9 cellular contexts compared by ENCODE assay signal in genomic region chr16:4410335-4411075, GRCh38. TPM values are rescaled to one million over a fixed set of nuclear protein-coding genes. Genes with fewer than 3 reads are reported as not detected.
DNase-seq lines count a peak whose midpoint lies in the region; ATAC-seq lines count a peak whose summit lies in the region.
"Had no signal": no experiment of that assay in that cellular context is flagged by ENCODE, and none has a peak within 500 bp of the region (broad histone marks: within the 10 kb centered on the region; RNA-seq: fewer than 3 reads in every experiment).

No MANE protein-coding gene starts in this region.

- no peak overlapping the region for H3K4me3 ChIP-seq in Jurkat, Clone E6-1 (ENCODE audit: low read length)

- no peak for ATAC-seq in GM19397 (IDR thresholded peaks at IDR 0.05; ENCODE audit: unreplicated experiment)
- no peak for ATAC-seq in GM21381 (IDR thresholded peaks at IDR 0.05; ENCODE audit: unreplicated experiment)
- no peak for ATAC-seq in GM21737 (IDR thresholded peaks at IDR 0.05; ENCODE audit: unreplicated experiment)
- ATAC-seq in GM19328 (IDR thresholded peaks at IDR 0.05; ENCODE audit: unreplicated experiment) = no peak

- DNase-seq in A172 (ENCODE audit: low spot score) (peak; percentile 91), anterior cingulate cortex (lab: John Stamatoyannopoulos, UW) (peak in 43 of 58 donors; percentile 10 to 81 (median 49)), left kidney (ENCODE audit: low read depth, low spot score) (peak; percentile 68)
- peak; percentile 24 for DNase-seq in Jurkat, Clone E6-1 (ENCODE audit: low read depth, low spot score)
- DNase-seq: T-helper 1 cell had no signal

RNA-seq across cellular contexts. Expression of gene CORO7, which starts 5.9 kb away (rescaled TPM):
- 16.5 and 21.0 TPM in 2 replicates for total RNA-seq in A172 (2014; rRNA removed; shearing (Covaris generic))
- polyA plus RNA-seq in Jurkat, Clone E6-1 (2012; ENCODE audit: insufficient read depth, insufficient read length) = 43.2 TPM

RNA-seq across cellular contexts. Expression of gene DNAJA3, which starts 15.2 kb away (rescaled TPM):
- total RNA-seq in A172 (2014; rRNA removed; shearing (Covaris generic)) = 86.7 and 91.9 TPM in 2 replicates
- polyA plus RNA-seq in Jurkat, Clone E6-1 (2012; ENCODE audit: insufficient read depth, insufficient read length) = 72.5 TPM

RNA-seq across cellular contexts. Expression of gene VASN, which starts 38.9 kb away (rescaled TPM):
- total RNA-seq in A172 (2014; rRNA removed; shearing (Covaris generic)) = 87.4 and 100 TPM in 2 replicates
- 0.31 TPM for polyA plus RNA-seq in Jurkat, Clone E6-1 (2012; ENCODE audit: insufficient read depth, insufficient read length)

RNA-seq across cellular contexts. Expression of gene PAM16, which starts 59.4 kb away (rescaled TPM):
- total RNA-seq in A172 (2014; rRNA removed; shearing (Covaris generic)) = 46.8 and 116 TPM in 2 replicates
- 79.3 TPM for polyA plus RNA-seq in Jurkat, Clone E6-1 (2012; ENCODE audit: insufficient read depth, insufficient read length)

Comparison
In these comparisons a context has a peak if more than half of its experiments do, and no peak if none do; other contexts are left out.
1. DNase-seq: peak in every context shown above with its lines; median percentile 91 in A172; 68 in left kidney; 49 in anterior cingulate cortex; 24 in Jurkat, Clone E6-1.